17 cellular contexts compared by ENCODE assay signal in genomic region chr19:10173527-10173926, GRCh38. TPM values are rescaled to one million over a fixed set of nuclear protein-coding genes. Genes with fewer than 3 reads are reported as not detected.
A peak's percentile ranks its signal among the peaks of the same experiment; 100 is the strongest.
DNase-seq lines count a peak whose midpoint lies in the region; ATAC-seq and TF ChIP-seq lines count a peak whose summit lies in the region.
"Had no signal": no experiment of that assay in that cellular context is flagged by ENCODE, and none has a peak within 500 bp of the region (broad histone marks: within the 10 kb centered on the region; RNA-seq: fewer than 3 reads in every experiment).

No MANE protein-coding gene starts in this region.

- no peak overlapping the region for H3K27ac ChIP-seq in psoas muscle
- no peak overlapping the region for H3K27ac ChIP-seq in transverse colon
- H3K27ac ChIP-seq: adrenal gland, C4-2B, coronary artery, foreskin keratinocyte had no signal

- no peak for TF ChIP-seq EP300 in transverse colon (IDR thresholded peaks at IDR 0.05; ENCODE audit: low read depth)

- in situ Hi-C loops in transverse colon (cut with MboI; ENCODE audit: low pct_ligation_motif_present in 1 of 4, low pct_unique_long_range_greater_than_20kb in 1 of 4, low sequenced_read_pairs in 3 of 4) = no loop called here

- H3K4me3 ChIP-seq in fibroblast of pulmonary artery (replicated peaks; ENCODE audit: low read depth, low read length) (no peak overlapping the region), psoas muscle (no peak overlapping the region), transverse colon (no peak overlapping the region)
- H3K4me3 ChIP-seq: adrenal gland, coronary artery had no signal

- WGBS in psoas muscle, 3 donors = 88 to 97% (median 90%) methylated on average over 9 of the region's 9 CpGs
- 91 to 92% methylated on average over 9 of the region's 9 CpGs for WGBS in transverse colon (ENCODE audit: low coverage in 1 of 2), 2 donors

- intact Hi-C loops in head of caudate nucleus (cut with DNase I) (no loop called here), psoas muscle (cut with DNase I) (no loop called here), transverse colon (cut with DNase I; ENCODE audit: low total_unique reads) (no loop called here)

- no peak for TF ChIP-seq POLR2A in transverse colon (IDR thresholded peaks at IDR 0.05)

- H3K27me3 ChIP-seq in psoas muscle (ENCODE audit: insufficient read depth in 3 of 3, low read length in 2 of 3) (no peaks in the 10 kb centered on the region), transverse colon (no peaks in the 10 kb centered on the region)
- H3K27me3 ChIP-seq: adrenal gland, foreskin keratinocyte had no signal

- DNase-seq in Daoy (ENCODE audit: low read depth) (peak; percentile 18), HS-5 (ENCODE audit: low read depth) (peak; percentile 49), amniotic epithelial cell (ENCODE audit: low read depth) (peak; percentile 71), fibroblast of pulmonary artery (ENCODE audit: low read depth) (peak; percentile 32), head of caudate nucleus (no peak), psoas muscle (no peak), transverse colon (no peak)
- DNase-seq: NCI-H1092 treated with DMSO at 0.1 percent for 48 hours; NCI-H2171 treated with DMSO at 0.1 percent for 48 hours; nephron progenitor cell; right cardiac atrium; stimulated activated CD4-positive, alpha-beta T cell treated with anti-CD3 and anti-CD28 coated beads, Interleukin-4, amount 100 ng/mL, for 1 hour had no signal

- peaks cover 4 to 92% of the 10 kb centered on the region in 2 donors for H3K36me3 ChIP-seq in psoas muscle (ENCODE audit: insufficient read depth in 1 of 2, low read depth in 1 of 2)
- peaks cover 0 to 53% (median 14%) of the 10 kb centered on the region in 4 donors for H3K36me3 ChIP-seq in transverse colon

- no peaks in the 10 kb centered on the region for H3K4me1 ChIP-seq in psoas muscle
- H3K4me1 ChIP-seq in transverse colon = no peaks in the 10 kb centered on the region
- H3K4me1 ChIP-seq: adrenal gland, foreskin keratinocyte had no signal

- H3K9me3 ChIP-seq in psoas muscle = no peaks in the 10 kb centered on the region
- H3K9me3 ChIP-seq in transverse colon = no peaks in the 10 kb centered on the region
- H3K9me3 ChIP-seq: adrenal gland had no signal

- ATAC-seq in GM18870 (IDR thresholded peaks at IDR 0.05; ENCODE audit: unreplicated experiment) (no peak), psoas muscle (no peak)
- ATAC-seq: foreskin keratinocyte, right cardiac atrium had no signal

- TF ChIP-seq CTCF in fibroblast of pulmonary artery (IDR thresholded peaks at IDR 0.05; ENCODE audit: low read length, missing control alignments) (no peak), psoas muscle (IDR thresholded peaks at IDR 0.05) (no peak), transverse colon (IDR thresholded peaks at IDR 0.05) (no peak)

RNA-seq across cellular contexts. Expression of gene DNMT1, which starts 21.2 kb away (rescaled TPM):
- 126 and 140 TPM in 2 replicates for total RNA-seq in Daoy (2014; rRNA removed; shearing (Covaris generic))
- total RNA-seq in psoas muscle (10 to 100 TPM; 11.1 to 20.2 (median 16.2) TPM), transverse colon (100 to 1,000 TPM in 1 of 4 donors, 10 to 100 TPM in 3; 23.3 to 122 (median 42.0) TPM)
- 10 to 100 TPM in 2 of 3 donors, 1 to 10 TPM in 1; 7.1 to 25.2 (median 13.5) TPM for polyA plus RNA-seq in psoas muscle

RNA-seq across cellular contexts. Expression of gene EIF3G, which starts 53.8 kb away (rescaled TPM):
- 376 and 400 TPM in 2 replicates for total RNA-seq in Daoy (2014; rRNA removed; shearing (Covaris generic))
- 100 to 1,000 TPM; 278 to 337 (median 305) TPM for total RNA-seq in psoas muscle
- 100 to 1,000 TPM; 257 to 358 (median 311) TPM for polyA plus RNA-seq in psoas muscle
- 100 to 1,000 TPM; 169 to 293 (median 198) TPM for total RNA-seq in transverse colon

RNA-seq across cellular contexts. Expression of gene S1PR2, which starts 57.6 kb away (rescaled TPM):
- total RNA-seq in Daoy (2014; rRNA removed; shearing (Covaris generic)) = 3.5 and 3.7 TPM in 2 replicates
- total RNA-seq in psoas muscle = 1 to 10 TPM; 1.1 to 2.0 (median 1.6) TPM
- under 1 TPM; 0.17 to 0.59 (median 0.36) TPM for polyA plus RNA-seq in psoas muscle
- 1 to 10 TPM in 3 of 4 donors, under 1 TPM in 1; 0.80 to 7.1 (median 3.5) TPM for total RNA-seq in transverse colon

Comparison
In these comparisons a context has a peak if more than half of its experiments do, and no peak if none do; other contexts are left out.
1. DNase-seq: peak in Daoy (single experiment), HS-5 (single experiment), amniotic epithelial cell (single experiment) and fibroblast of pulmonary artery (single experiment); none in head of caudate nucleus (0 of 42), psoas muscle (0 of 2) and transverse colon (single experiment).